ENCODE assay signal across 8 cellular contexts in the genomic region with DNA sequence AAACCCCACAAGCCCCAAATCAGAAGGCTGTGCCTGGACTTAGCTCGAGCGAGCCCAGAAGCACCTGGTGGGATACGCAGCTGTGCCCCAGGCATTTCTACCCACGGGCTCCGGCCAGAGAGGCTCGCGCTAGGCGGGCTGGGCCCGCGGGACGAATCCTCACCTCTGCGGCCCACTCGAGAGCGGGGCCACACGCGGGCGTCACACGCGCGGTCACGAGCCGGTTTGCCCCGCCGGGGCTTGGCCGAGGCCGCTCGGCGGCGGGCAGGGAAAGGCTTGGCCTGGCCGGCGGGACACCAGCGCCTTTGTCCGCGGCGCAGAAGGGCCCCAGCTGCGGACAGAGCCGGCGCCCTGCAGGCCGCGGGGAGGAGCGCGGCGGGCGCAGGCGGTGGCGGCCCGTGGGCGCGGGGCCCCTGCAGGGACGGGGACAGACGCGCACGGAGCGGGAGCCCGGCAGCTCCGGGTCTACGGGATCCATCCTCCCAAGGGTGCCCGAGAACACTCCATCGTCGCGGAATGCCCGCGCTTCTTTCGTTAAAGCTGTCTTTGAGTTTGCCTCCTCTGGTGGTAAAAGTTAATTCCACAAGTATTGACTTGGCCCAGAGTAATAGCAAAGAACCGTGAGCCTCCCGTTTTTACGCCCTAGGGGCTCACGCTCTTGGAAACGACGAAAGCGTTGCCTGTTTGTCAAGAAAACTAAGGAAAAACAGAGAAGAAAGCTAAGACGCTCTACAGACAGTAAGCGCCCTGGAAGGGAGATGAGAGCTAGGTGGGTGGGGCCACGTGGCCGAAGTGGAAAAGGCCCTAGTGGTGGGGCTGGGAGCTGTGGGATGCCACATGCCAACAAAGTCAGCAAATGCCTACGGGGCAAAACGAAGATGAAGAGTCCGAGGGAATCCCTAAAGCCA. TPM values are rescaled to one million over a fixed set of nuclear protein-coding genes. Genes with fewer than 3 reads are reported as not detected.
DNase-seq lines count a peak whose midpoint lies in the region; ATAC-seq and TF ChIP-seq lines count a peak whose summit lies in the region.

No MANE protein-coding gene starts in this region.

- peak; percentile 50 for DNase-seq in Ammon's horn (ENCODE audit: low spot score)
- DNase-seq in LHCN-M2 (ENCODE audit: low read depth), result peak; percentile 51
- DNase-seq in activated T-cell treated with anti-CD3 and anti-CD28 coated beads, Interleukin-2, amount 50 U/mL, for 24 hours, result peak; percentile 63
- peak; percentile 24 for DNase-seq in fibroblast of the conjunctiva (ENCODE audit: low read depth)
- no peak for DNase-seq in natural killer cell treated with Interleukin-12 subunit alpha and Interleukin-12 subunit beta and Interleukin-15 and Interleukin-18, amount 100 ng/mL, for 72 hours (ENCODE audit: low spot score)
- peak; percentile 73 for DNase-seq in testis
- DNase-seq in middle frontal gyrus (ENCODE audit: extremely low spot score, low spot score), result no peak
- DNase-seq in RKO (ENCODE audit: low spot score), result no peak

- H3K27ac ChIP-seq in testis, result peak overlapping the region; percentile 59 to 91

- peaks cover 7% of the 10 kb centered on the region for H3K4me1 Mint-ChIP-seq in activated T-cell treated with anti-CD3 and anti-CD28 coated beads, Interleukin-2, amount 50 U/mL, for 24 hours (ENCODE audit: low read depth)
- H3K4me1 Mint-ChIP-seq in natural killer cell treated with Interleukin-12 subunit alpha and Interleukin-12 subunit beta and Interleukin-15 and Interleukin-18, amount 100 ng/mL, for 72 hours (ENCODE audit: low read depth in 2 of 2), result peaks cover 0 to 5% of the 10 kb centered on the region in 2 donors

- ATAC-seq in natural killer cell treated with Interleukin-12 subunit alpha and Interleukin-12 subunit beta and Interleukin-15 and Interleukin-18, amount 100 ng/mL, for 72 hours, result peak; percentile 68 to 71

- no peaks in the 10 kb centered on the region for H3K36me3 ChIP-seq in testis (ENCODE audit: low read depth, missing control alignments)

- no peaks in the 10 kb centered on the region for H3K27me3 ChIP-seq in testis

- H3K4me1 ChIP-seq in testis, result peaks cover 6% of the 10 kb centered on the region

- 2 to 3% methylated on average over 22 to 67 of the region's 78 CpGs for WGBS in testis, 2 donors

- intact Hi-C loops in testis (cut with DNase I; ENCODE audit: low total_unique reads), result no loop called here

- no peaks in the 10 kb centered on the region for H3K36me3 Mint-ChIP-seq in activated T-cell treated with anti-CD3 and anti-CD28 coated beads, Interleukin-2, amount 50 U/mL, for 24 hours (ENCODE audit: low read depth)
- no peaks in the 10 kb centered on the region for H3K36me3 Mint-ChIP-seq in natural killer cell treated with Interleukin-12 subunit alpha and Interleukin-12 subunit beta and Interleukin-15 and Interleukin-18, amount 100 ng/mL, for 72 hours

- no peak for TF ChIP-seq POLR2A in testis (IDR thresholded peaks at IDR 0.05)

- H3K27me3 Mint-ChIP-seq in activated T-cell treated with anti-CD3 and anti-CD28 coated beads, Interleukin-2, amount 50 U/mL, for 24 hours, result peaks cover 45% of the 10 kb centered on the region
- H3K27me3 Mint-ChIP-seq in natural killer cell treated with Interleukin-12 subunit alpha and Interleukin-12 subunit beta and Interleukin-15 and Interleukin-18, amount 100 ng/mL, for 72 hours, result peaks cover 21 to 32% of the 10 kb centered on the region in 2 donors

- peak overlapping the region; percentile 59 for H3K4me3 Mint-ChIP-seq in activated T-cell treated with anti-CD3 and anti-CD28 coated beads, Interleukin-2, amount 50 U/mL, for 24 hours
- peak overlapping the region; percentile 58 for H3K4me3 Mint-ChIP-seq in natural killer cell treated with Interleukin-12 subunit alpha and Interleukin-12 subunit beta and Interleukin-15 and Interleukin-18, amount 100 ng/mL, for 72 hours

- H3K9me3 Mint-ChIP-seq in activated T-cell treated with anti-CD3 and anti-CD28 coated beads, Interleukin-2, amount 50 U/mL, for 24 hours, result no peaks in the 10 kb centered on the region
- H3K9me3 Mint-ChIP-seq in natural killer cell treated with Interleukin-12 subunit alpha and Interleukin-12 subunit beta and Interleukin-15 and Interleukin-18, amount 100 ng/mL, for 72 hours, result no peaks in the 10 kb centered on the region

- H3K27ac Mint-ChIP-seq in activated T-cell treated with anti-CD3 and anti-CD28 coated beads, Interleukin-2, amount 50 U/mL, for 24 hours, result no peak overlapping the region
- no peak overlapping the region for H3K27ac Mint-ChIP-seq in natural killer cell treated with Interleukin-12 subunit alpha and Interleukin-12 subunit beta and Interleukin-15 and Interleukin-18, amount 100 ng/mL, for 72 hours

- peak overlapping the region; percentile 45 to 53 for H3K4me3 ChIP-seq in testis

- TF ChIP-seq CTCF in testis (IDR thresholded peaks at IDR 0.05), result peak; percentile 27 to 50 (median 47)

- H3K9me3 ChIP-seq in testis, result no peaks in the 10 kb centered on the region

RNA-seq across cellular contexts. Expression of a gene that starts 26.4 kb away (rescaled TPM):
- total RNA-seq in LHCN-M2 (2014; rRNA removed) (8.6 and 9.2 TPM in 2 replicates), testis (100 to 1,000 TPM; 107 to 156 TPM)
- polyA plus RNA-seq in LHCN-M2 (2012), result 17.5 TPM
- total RNA-seq in natural killer cell treated with Interleukin-12 subunit alpha and Interleukin-12 subunit beta and Interleukin-15 and Interleukin-18, amount 100 ng/mL, for 72 hours, result under 1 TPM; 0.36 to 0.86 TPM
- polyA plus RNA-seq in testis (ENCODE audit: insufficient read depth, low read depth, low replicate concordance), result 99.0 TPM

RNA-seq across cellular contexts. Expression of a gene that starts 41.3 kb away (rescaled TPM):
- total RNA-seq in LHCN-M2 (2014; rRNA removed) (16.2 and 19.7 TPM in 2 replicates), testis (10 to 100 TPM; 49.4 to 70.9 TPM)
- polyA plus RNA-seq in LHCN-M2 (2012), result 19.7 TPM
- 10 to 100 TPM; 46.0 to 72.3 TPM for total RNA-seq in natural killer cell treated with Interleukin-12 subunit alpha and Interleukin-12 subunit beta and Interleukin-15 and Interleukin-18, amount 100 ng/mL, for 72 hours
- polyA plus RNA-seq in testis (ENCODE audit: insufficient read depth, low read depth, low replicate concordance), result 36.3 TPM

Comparison
In these comparisons a context has a peak if more than half of its experiments do, and no peak if none do; other contexts are left out.
1. DNase-seq: peak in Ammon's horn (single experiment), LHCN-M2 (single experiment), activated T-cell treated with anti-CD3 and anti-CD28 coated beads, Interleukin-2, amount 50 U/mL, for 24 hours (single experiment), fibroblast of the conjunctiva (single experiment) and testis (single experiment); none in natural killer cell treated with Interleukin-12 subunit alpha and Interleukin-12 subunit beta and Interleukin-15 and Interleukin-18, amount 100 ng/mL, for 72 hours (single experiment), middle frontal gyrus (single experiment) and RKO (single experiment).
2. RNA of a gene that starts 26.4 kb away (total RNA-seq): 107 to 156 TPM in testis; 8.6 to 9.2 TPM in LHCN-M2 and 0.36 to 0.86 TPM in natural killer cell treated with Interleukin-12 subunit alpha and Interleukin-12 subunit beta and Interleukin-15 and Interleukin-18, amount 100 ng/mL, for 72 hours; every median in the first group is over 10 times any median in the second.